In the genomic region with DNA sequence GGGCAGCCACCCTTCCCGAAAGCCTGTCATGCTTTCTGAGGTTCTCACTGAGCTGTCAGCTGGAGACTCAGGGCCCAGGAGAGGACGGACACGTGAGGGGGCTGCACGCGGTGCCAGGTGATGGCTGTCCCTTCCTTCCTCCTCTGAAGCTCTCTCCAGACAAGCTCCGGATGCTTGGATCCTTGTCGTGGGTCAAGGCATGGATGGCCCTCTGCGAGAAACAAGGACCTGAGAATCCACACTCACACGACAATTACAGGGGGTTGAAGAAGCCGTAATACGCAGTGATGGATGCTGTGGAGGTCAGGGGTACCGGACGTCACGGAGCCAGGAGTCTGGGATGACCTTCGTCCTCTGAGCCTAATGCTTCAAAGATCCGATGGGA, we compare ENCODE assay signal across 15 cellular contexts.
"Had no signal": no experiment of that assay in that cellular context is flagged by ENCODE, and none has a peak within 500 bp of the region (broad histone marks: within the 10 kb centered on the region; RNA-seq: fewer than 3 reads in every experiment).

No MANE protein-coding gene starts in this region.

- H3K9me3 ChIP-seq: adrenal gland, gastrocnemius medialis, left lung, psoas muscle, right lobe of liver, spleen, thoracic aorta, uterus had no signal

- H3K4me1 ChIP-seq: adrenal gland, gastrocnemius medialis, left lung, psoas muscle, right lobe of liver, uterus had no signal

- H3K27me3 ChIP-seq: adrenal gland, gastrocnemius medialis, right lobe of liver, spleen, uterus had no signal

- ATAC-seq: gastrocnemius medialis, left lung, psoas muscle, right lobe of liver had no signal

- H3K36me3 ChIP-seq: adrenal gland, gastrocnemius medialis, left lung, right lobe of liver, spleen, thoracic aorta, uterus had no signal

- H3K9me3 Mint-ChIP-seq: activated T-helper 1 cell treated with anti-CD3 and anti-CD28 coated beads, Interleukin-12 subunit alpha, Interleukin-12 subunit beta, Interleukin-2, Interleukin-4 antibody, amounts not matched to agents 30 ng/mL and 10 ng/mL and 1 ng/mL, durations not matched to agents 14 hours and 24 hours and 36 hours; central memory CD8-positive, alpha-beta T cell; natural killer cell treated with Interleukin-12 subunit alpha and Interleukin-12 subunit beta and Interleukin-15 and Interleukin-18, amount 100 ng/mL, for 72 hours had no signal

- H3K4me3 ChIP-seq: adrenal gland, gastrocnemius medialis, left lung, psoas muscle, right lobe of liver, thoracic aorta, uterus had no signal

- H3K4me3 Mint-ChIP-seq: activated T-helper 1 cell treated with anti-CD3 and anti-CD28 coated beads, Interleukin-12 subunit alpha, Interleukin-12 subunit beta, Interleukin-2, Interleukin-4 antibody, amounts not matched to agents 30 ng/mL and 10 ng/mL and 1 ng/mL, durations not matched to agents 14 hours and 24 hours and 36 hours had no signal

- DNase-seq: activated CD4-positive, alpha-beta T cell treated with anti-CD3 and anti-CD28 coated beads for 1 hour; cortex of kidney; effector memory CD4-positive, alpha-beta T cell; gastrocnemius medialis; left lung; psoas muscle; spleen; uterus had no signal

- H3K36me3 Mint-ChIP-seq: natural killer cell treated with Interleukin-12 subunit alpha and Interleukin-12 subunit beta and Interleukin-15 and Interleukin-18, amount 100 ng/mL, for 72 hours had no signal

- H3K27ac ChIP-seq: adrenal gland, epithelial cell of prostate, gastrocnemius medialis, left lung, psoas muscle, right lobe of liver, spleen, thoracic aorta, uterus had no signal

- H3K27ac Mint-ChIP-seq: natural killer cell treated with Interleukin-12 subunit alpha and Interleukin-12 subunit beta and Interleukin-15 and Interleukin-18, amount 100 ng/mL, for 72 hours had no signal
